31 cellular contexts compared by ENCODE assay signal in genomic region chr4:20030108-20030507, GRCh38.
"Had no signal": no experiment of that assay in that cellular context is flagged by ENCODE, and none has a peak within 500 bp of the region (broad histone marks: within the 10 kb centered on the region; RNA-seq: fewer than 3 reads in every experiment).

No MANE protein-coding gene starts in this region.

- H3K4me1 ChIP-seq: ascending aorta, breast epithelium, gastroesophageal sphincter had no signal

- H3K36me3 ChIP-seq: ascending aorta, breast epithelium, cardiac muscle cell, esophagus muscularis mucosa, gastroesophageal sphincter had no signal

- DNase-seq: activated CD4-positive, alpha-beta memory T cell treated with anti-CD3 and anti-CD28 coated beads for 36 hours; activated CD4-positive, alpha-beta T cell treated with anti-CD3 and anti-CD28 coated beads for 36 hours; activated CD4-positive, alpha-beta T cell treated with anti-CD3 and anti-CD28 coated beads, Interleukin-2, amount 10 ng/mL, durations not matched to agents 24 days and 14 days; activated CD4-positive, CD25-positive, alpha-beta regulatory T cell; activated CD4-positive, CD25-positive, alpha-beta regulatory T cell treated with anti-CD3 and anti-CD28 coated beads, Interleukin-2, amount 50 U/mL, for 72 hours; activated CD8-positive, alpha-beta memory T cell treated with anti-CD3 and anti-CD28 coated beads, Interleukin-2, amount 10 ng/mL, durations not matched to agents 7 days and 5 days; activated CD8-positive, alpha-beta memory T cell treated with anti-CD3 and anti-CD28 coated beads, Interleukin-2, amount 50 U/mL, for 48 hours; activated CD8-positive, alpha-beta T cell treated with anti-CD3 and anti-CD28 coated beads, Interleukin-2, amount 10 ng/mL, durations not matched to agents 7 days and 5 days; activated gamma-delta T cell; activated naive CD4-positive, alpha-beta T cell; activated naive CD4-positive, alpha-beta T cell treated with anti-CD3 and anti-CD28 coated beads, Interleukin-2, amount 10 ng/mL, durations not matched to agents 7 days and 5 days; activated naive CD8-positive, alpha-beta T cell treated with anti-CD3 and anti-CD28 coated beads, Interleukin-2, amount 10 ng/mL, durations not matched to agents 7 days and 5 days; activated T-cell treated with anti-CD3 and anti-CD28 coated beads for 4 hours; activated T-cell treated with anti-CD3 and anti-CD28 coated beads, Interleukin-2, amount 50 U/mL, for 24 hours; activated T-cell treated with anti-CD3 and anti-CD28 coated beads, Interleukin-2, amount 50 U/mL, for 72 hours; central memory CD4-positive, alpha-beta T cell; cerebellar nuclear complex; cortex of kidney; dermis blood vessel endothelial cell; effector CD4-positive, alpha-beta T cell; effector memory CD8-positive, alpha-beta T cell; erythroblast; foreskin keratinocyte; head of caudate nucleus; T-helper 2 cell had no signal

- H3K27me3 ChIP-seq: ascending aorta, breast epithelium, cardiac muscle cell, esophagus muscularis mucosa, foreskin keratinocyte, gastroesophageal sphincter had no signal

- H3K27ac ChIP-seq: ascending aorta, breast epithelium, cardiac muscle cell, esophagus muscularis mucosa, foreskin keratinocyte, gastroesophageal sphincter had no signal

- ATAC-seq: activated CD4-positive, alpha-beta T cell treated with anti-CD3 and anti-CD28 coated beads for 36 hours; activated CD8-positive, alpha-beta memory T cell treated with anti-CD3 and anti-CD28 coated beads, Interleukin-2, amount 10 ng/mL, durations not matched to agents 7 days and 5 days; activated CD8-positive, alpha-beta T cell treated with anti-CD3 and anti-CD28 coated beads, Interleukin-2, amount 10 ng/mL, durations not matched to agents 7 days and 5 days; activated naive CD4-positive, alpha-beta T cell treated with anti-CD3 and anti-CD28 coated beads, Interleukin-2, amount 50 U/mL, for 72 hours; activated T-cell treated with anti-CD3 and anti-CD28 coated beads, Interleukin-2, amount 50 U/mL, for 72 hours; effector memory CD8-positive, alpha-beta T cell; foreskin keratinocyte; gastroesophageal sphincter had no signal

- H3K9me3 ChIP-seq: ascending aorta, breast epithelium, esophagus muscularis mucosa, gastroesophageal sphincter had no signal

- H3K4me3 ChIP-seq: ascending aorta, breast epithelium, cardiac muscle cell, esophagus muscularis mucosa, gastroesophageal sphincter had no signal
